ENCODE assay signal across 17 cellular contexts in genomic region chr21:15774590-15774989, GRCh38. TPM values are rescaled to one million over a fixed set of nuclear protein-coding genes. Genes with fewer than 3 reads are reported as not detected.
A peak's percentile ranks its signal among the peaks of the same experiment; 100 is the strongest.
DNase-seq lines count a peak whose midpoint lies in the region; ATAC-seq and TF ChIP-seq lines count a peak whose summit lies in the region.
"Had no signal": no experiment of that assay in that cellular context is flagged by ENCODE, and none has a peak within 500 bp of the region (broad histone marks: within the 10 kb centered on the region; RNA-seq: fewer than 3 reads in every experiment).

No MANE protein-coding gene starts in this region.

- peak overlapping the region; percentile 60 for H3K9ac ChIP-seq in adipocyte (ENCODE audit: low read length)

- H3K36me3 ChIP-seq in adipocyte (ENCODE audit: control insufficient read depth, insufficient read depth, low read length, severe bottlenecking) (no peaks in the 10 kb centered on the region), vagina (no peaks in the 10 kb centered on the region)

- peak; percentile 75 for DNase-seq in HCEC 1CT
- DNase-seq in adipocyte (ENCODE audit: low read depth): peak; percentile 38
- peak; percentile 24 for DNase-seq in fibroblast of the conjunctiva (ENCODE audit: low read depth)
- no peak for DNase-seq in vagina (ENCODE audit: extremely low spot score in 2 of 2)
- DNase-seq in sciatic nerve (ENCODE audit: low spot score): no peak
- DNase-seq: activated CD4-positive, alpha-beta T cell treated with anti-CD3 and anti-CD28 coated beads, Interleukin-2, amount 50 U/mL, for 1 hour; activated naive CD8-positive, alpha-beta T cell treated with anti-CD3 and anti-CD28 coated beads for 36 hours; activated T-cell treated with anti-CD3 and anti-CD28 coated beads, Interleukin-2, amount 50 U/mL, for 4 hours; central memory CD4-positive, alpha-beta T cell; DMS53; effector CD8-positive, alpha-beta T cell; immature natural killer cell; NCI-H1048; NCI-H748 treated with DMSO at 0.1 percent for 48 hours; testis had no signal

- peak overlapping the region; percentile 21 for H3K27ac ChIP-seq in vagina
- H3K27ac ChIP-seq: testis had no signal

- no peaks in the 10 kb centered on the region for H3K9me3 ChIP-seq in adipocyte (ENCODE audit: control insufficient read depth, low read length)
- H3K9me3 ChIP-seq in vagina: no peaks in the 10 kb centered on the region
- H3K9me3 ChIP-seq: testis had no signal

- ATAC-seq in GM19467 (IDR thresholded peaks at IDR 0.05; ENCODE audit: unreplicated experiment): no peak
- no peak for ATAC-seq in sciatic nerve
- ATAC-seq in HG03175 (IDR thresholded peaks at IDR 0.05; ENCODE audit: unreplicated experiment): no peak
- ATAC-seq: activated T-cell treated with anti-CD3 and anti-CD28 coated beads, Interleukin-2, amount 50 U/mL, for 4 hours had no signal

- H3K4me1 ChIP-seq in adipocyte (ENCODE audit: control insufficient read depth, insufficient read depth, low read length): peaks cover 46% of the 10 kb centered on the region
- peaks cover 66% of the 10 kb centered on the region for H3K4me1 ChIP-seq in vagina
- H3K4me1 ChIP-seq: testis had no signal

- TF ChIP-seq POLR2A in vagina (IDR thresholded peaks at IDR 0.05): no peak

- intact Hi-C loops in vagina (cut with DNase I) (no loop called here), sciatic nerve (cut with DNase I) (no loop called here)

- TF ChIP-seq CTCF in vagina (IDR thresholded peaks at IDR 0.05): no peak

- H3K27me3 ChIP-seq in adipocyte (replicated peaks; ENCODE audit: control insufficient read depth, insufficient read depth, low read length) (no peaks in the 10 kb centered on the region), vagina (no peaks in the 10 kb centered on the region)
- H3K27me3 ChIP-seq: testis had no signal

- peak overlapping the region; percentile 63 for H3K4me3 ChIP-seq in adipocyte (ENCODE audit: low read length)
- H3K4me3 ChIP-seq in vagina: no peak overlapping the region
- H3K4me3 ChIP-seq: testis had no signal

RNA-seq across cellular contexts. Expression of gene USP25, which starts 44.8 kb away (rescaled TPM):
- 39.0 TPM for total RNA-seq in vagina
- 95.2 TPM for total RNA-seq in sciatic nerve

Comparison
In these comparisons a context has a peak if more than half of its experiments do, and no peak if none do; other contexts are left out.
1. DNase-seq: peak in HCEC 1CT (single experiment), adipocyte (single experiment) and fibroblast of the conjunctiva (single experiment); none in vagina (0 of 2) and sciatic nerve (single experiment).